17 cellular contexts compared by ENCODE assay signal in the genomic region with DNA sequence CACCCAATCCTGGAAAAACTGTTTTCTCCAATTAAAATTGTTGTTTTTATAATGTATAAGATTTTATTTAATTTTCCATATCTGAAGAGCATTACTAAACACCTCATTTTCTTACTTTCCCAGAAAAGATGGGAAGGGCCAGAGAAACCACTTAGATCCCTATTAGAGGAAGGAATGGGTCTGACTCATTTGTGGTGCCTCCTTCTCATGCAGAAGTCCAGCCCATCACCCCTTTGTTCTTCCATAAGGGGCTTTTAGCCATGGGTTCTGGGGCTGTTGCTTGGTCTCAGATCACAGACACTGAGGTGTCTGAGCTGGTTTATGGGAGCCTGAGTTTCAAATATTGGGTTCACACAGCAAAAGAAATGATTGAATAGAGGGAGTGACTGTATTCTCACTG.
A peak's percentile ranks its signal among the peaks of the same experiment; 100 is the strongest.
DNase-seq lines count a peak whose midpoint lies in the region.
"Had no signal": no experiment of that assay in that cellular context is flagged by ENCODE, and none has a peak within 500 bp of the region (broad histone marks: within the 10 kb centered on the region; RNA-seq: fewer than 3 reads in every experiment).

No MANE protein-coding gene starts in this region.

- no peaks in the 10 kb centered on the region for H3K9me3 ChIP-seq in skeletal muscle tissue (ENCODE audit: control insufficient read depth in 3 of 3, low read length in 3 of 3)
- H3K9me3 ChIP-seq: Peyer's patch had no signal

- peaks cover 20 to 45% (median 35%) of the 10 kb centered on the region in 3 donors for H3K4me1 ChIP-seq in skeletal muscle tissue (ENCODE audit: control insufficient read depth in 3 of 3, insufficient read depth in 3 of 3, low read length in 3 of 3)
- H3K4me1 ChIP-seq: Peyer's patch had no signal

- peak; percentile 49 for DNase-seq in EH (ENCODE audit: low read depth)
- peak; percentile 44 for DNase-seq in M059J (ENCODE audit: low read depth)
- DNase-seq in iris pigment epithelial cell (ENCODE audit: low read depth), result peak; percentile 6
- DNase-seq in ureter (ENCODE audit: low spot score), result no peak
- no peak for DNase-seq in NCI-H774 (lab: John Stamatoyannopoulos, UW)
- no peak for DNase-seq in activated CD4-positive, CD25-positive, alpha-beta regulatory T cell (lab: John Stamatoyannopoulos, UW)
- DNase-seq: COR-L47, DMS 273 treated with DMSO at 0.1 percent for 48 hours, KBM-7, NCI-H1048, NCI-H1436 treated with DMSO at 0.1 percent for 48 hours, NCI-H2081, NCI-H446 treated with DMSO at 0.1 percent for 48 hours, NCI-H69, Peyer's patch had no signal

- no peaks in the 10 kb centered on the region for H3K27me3 ChIP-seq in skeletal muscle tissue (ENCODE audit: control insufficient read depth in 3 of 3, insufficient read depth in 3 of 3, low read length in 3 of 3)
- H3K27me3 ChIP-seq: Peyer's patch had no signal

- peak overlapping the region; percentile 94 for H3K27ac ChIP-seq in skeletal muscle tissue (ENCODE audit: low read depth, low read length)
- H3K27ac ChIP-seq: Peyer's patch had no signal

- peaks cover 0 to 3% (median 0%) of the 10 kb centered on the region in 3 donors for H3K36me3 ChIP-seq in skeletal muscle tissue (ENCODE audit: control insufficient read depth in 3 of 3, insufficient read depth in 3 of 3, low read length in 3 of 3)
- H3K36me3 ChIP-seq: Peyer's patch had no signal

- H3K4me3 ChIP-seq in skeletal muscle tissue (ENCODE audit: low read length in 3 of 3), result peak overlapping the region; percentile 32 to 64 (median 54)
- H3K4me3 ChIP-seq: GM12878, Peyer's patch had no signal

- H3K9ac ChIP-seq in skeletal muscle tissue (ENCODE audit: low read depth in 1 of 3, low read length in 3 of 3), result peak overlapping the region; percentile 23 to 82 (median 81)

Comparison
In these comparisons a context has a peak if more than half of its experiments do, and no peak if none do; other contexts are left out.
1. DNase-seq: peak in EH (single experiment), M059J (single experiment) and iris pigment epithelial cell (single experiment); none in ureter (single experiment), NCI-H774 (single experiment) and activated CD4-positive, CD25-positive, alpha-beta regulatory T cell (0 of 4).